Comparison of ENCODE assay signal across 11 cellular contexts in genomic region chr3:183570191-183570590, GRCh38. TPM values are rescaled to one million over a fixed set of nuclear protein-coding genes. Genes with fewer than 3 reads are reported as not detected.
DNase-seq lines count a peak whose midpoint lies in the region; TF ChIP-seq lines count a peak whose summit lies in the region.
"Not testable (repeated sequence)": the region's sequence is repeated elsewhere in the genome, so short reads cannot be mapped to it uniquely, and the experiment has no call there.
"Had no signal": no experiment of that assay in that cellular context is flagged by ENCODE, and none has a peak within 500 bp of the region (broad histone marks: within the 10 kb centered on the region; RNA-seq: fewer than 3 reads in every experiment).

No MANE protein-coding gene starts in this region.

- intact Hi-C loops in OCI-LY7 (cut with micrococcal nuclease; ENCODE audit: unreplicated experiment), result not testable (repeated sequence)

- not testable (repeated sequence) for DNase-seq in Karpas-422; OCI-LY7 (ENCODE audit: low spot score); mesendoderm

- not testable (repeated sequence) for H3K56ac ChIP-seq in mesendoderm (ENCODE audit: low read length)

- no CpG with 5 or more reads among the region's 3 CpGs for WGBS in mesendoderm (ENCODE audit: extremely low coverage, insufficient coverage, low lambda C conversion rate)

- H3K4me2 ChIP-seq in DOHH2 (ENCODE audit: low read length) (peak overlapping the region; percentile 64), Karpas-422 (ENCODE audit: low read depth, low read length, poor library complexity, severe bottlenecking) (peak overlapping the region; percentile 7), OCI-LY7 (ENCODE audit: low read length) (peak overlapping the region; percentile 67)
- not testable (repeated sequence) for H3K4me2 ChIP-seq in mesendoderm (ENCODE audit: low read length)

- not testable (repeated sequence) for H2BK5ac ChIP-seq in mesendoderm (ENCODE audit: low read length)

- not testable (repeated sequence) for H3K9ac ChIP-seq in Karpas-422 (ENCODE audit: low read length); mesendoderm (ENCODE audit: low read length)

- H3K27me3 ChIP-seq in DOHH2 (ENCODE audit: control insufficient read depth, low read length); Karpas-422 (ENCODE audit: low read length); mesendoderm (ENCODE audit: insufficient read depth, low read length, poor library complexity): not testable (repeated sequence)

- H3K4me3 ChIP-seq in DOHH2 (ENCODE audit: low read length) (peak overlapping the region; percentile 36), OCI-LY7 (ENCODE audit: low read depth, low read length, poor library complexity, severe bottlenecking) (peak overlapping the region; percentile 34)
- H3K4me3 ChIP-seq in Karpas-422 (ENCODE audit: low read length); mesendoderm (ENCODE audit: low read length): not testable (repeated sequence)

- not testable (repeated sequence) for H2BK120ac ChIP-seq in mesendoderm (ENCODE audit: low read depth, low read length)

- not testable (repeated sequence) for H3K79me1 ChIP-seq in mesendoderm (ENCODE audit: low read length)

- H3K4ac ChIP-seq in mesendoderm (ENCODE audit: low read depth, low read length), result peak overlapping the region; percentile 10

- BruUV-seq in OCI-LY7 (replicated peaks; lab: Mats Ljungman, UMichigan), result not testable (repeated sequence)

- H4K5ac ChIP-seq in mesendoderm (ENCODE audit: low read length), result not testable (repeated sequence)

- not testable (repeated sequence) for H3K9me3 ChIP-seq in DOHH2 (ENCODE audit: control insufficient read depth, insufficient read depth, low read length); Karpas-422 (ENCODE audit: low read length); OCI-LY7 (ENCODE audit: low read length)

- not testable (repeated sequence) for H3K36me3 ChIP-seq in DOHH2 (ENCODE audit: control insufficient read depth, low read length); Karpas-422 (ENCODE audit: insufficient read depth, low read length); OCI-LY7 (ENCODE audit: insufficient read depth, low read length); mesendoderm (ENCODE audit: control insufficient read depth, insufficient read depth, low read length)

- not testable (repeated sequence) for H3K18ac ChIP-seq in mesendoderm (ENCODE audit: low read length)

- H3F3A ChIP-seq in DOHH2 (ENCODE audit: control insufficient read depth, insufficient read depth), result peaks cover 27% of the 10 kb centered on the region

- H3K79me2 ChIP-seq in DOHH2 (ENCODE audit: control insufficient read depth, low read length); Karpas-422 (ENCODE audit: low read length); OCI-LY7 (ENCODE audit: insufficient read depth, low read depth, low read length); mesendoderm (ENCODE audit: control insufficient read depth, insufficient read depth, low read length): not testable (repeated sequence)

- not testable (repeated sequence) for H3K23ac ChIP-seq in mesendoderm (ENCODE audit: low read length)

- H4K20me1 ChIP-seq in DOHH2 (ENCODE audit: control insufficient read depth, insufficient read depth, low read depth, low read length); Karpas-422 (ENCODE audit: insufficient read depth, low read depth, low read length); OCI-LY7 (ENCODE audit: insufficient read depth, low read length): not testable (repeated sequence)

- not testable (repeated sequence) for H2AK5ac ChIP-seq in mesendoderm (ENCODE audit: low read length)

- H2BK15ac ChIP-seq in mesendoderm (replicated peaks; ENCODE audit: low read depth), result not testable (repeated sequence)

- CTCF ChIA-PET in OCI-LY7 (lab: Charles Lee; ENCODE audit: unreplicated experiment), result not testable (repeated sequence)

- H3K27ac ChIP-seq in DOHH2 (ENCODE audit: low read depth, low read length) (peak overlapping the region; percentile 56), OCI-LY7 (ENCODE audit: low read depth, low read length, poor library complexity, severe bottlenecking) (peak overlapping the region; percentile 91)
- not testable (repeated sequence) for H3K27ac ChIP-seq in Karpas-422 (ENCODE audit: low read length); mesendoderm (ENCODE audit: low read depth, low read length)

- peaks cover 85% of the 10 kb centered on the region for H3K4me1 ChIP-seq in DOHH2 (ENCODE audit: control insufficient read depth, low read length)
- H3K4me1 ChIP-seq in Karpas-422 (ENCODE audit: low read length), result peaks cover 34% of the 10 kb centered on the region
- H3K4me1 ChIP-seq in OCI-LY7 (ENCODE audit: insufficient read depth, low read length, poor library complexity, severe bottlenecking), result peaks cover 96% of the 10 kb centered on the region
- H3K4me1 ChIP-seq in mesendoderm (ENCODE audit: control insufficient read depth, low read depth, low read length), result not testable (repeated sequence)

- 0 out of 2 replicates have a peak overlapping the region, but pooled peaks have one; percentile 3 for H2AFZ ChIP-seq in Karpas-422 (ENCODE audit: low read length)
- peak overlapping the region; percentile 58; the same call in 1 of the 2 replicates for H2AFZ ChIP-seq in OCI-LY7 (ENCODE audit: low read length)

- TF ChIP-seq CTCF in DOHH2 (IDR thresholded peaks at IDR 0.05; ENCODE audit: low read depth, low read length, poor library complexity, severe bottlenecking); OCI-LY7 (conservative IDR thresholded peaks at IDR 0.05; ENCODE audit: low read length): not testable (repeated sequence)

- POLR2A ChIA-PET in OCI-LY7 (lab: Charles Lee), result interaction anchor here (0.9 to 2.3 kb wide), 5 partner anchors 9 to 21 kb away, joined by 4 to 14 read pairs (median 5); no protein-coding TSS in a partner anchor

- not testable (repeated sequence) for H3K9me2 ChIP-seq in DOHH2 (replicated peaks; ENCODE audit: control insufficient read depth, low read length); Karpas-422 (replicated peaks; ENCODE audit: insufficient read depth, low read length); OCI-LY7 (ENCODE audit: insufficient read depth, low read length)

- not testable (repeated sequence) for H4K8ac ChIP-seq in mesendoderm (ENCODE audit: low read depth, low read length)

RNA-seq across cellular contexts. Expression of gene KLHL6, which starts 14.7 kb away (rescaled TPM):
- 41.1 and 50.9 TPM in 2 replicates for total RNA-seq in Karpas-422 (2014; rRNA removed; shearing (Covaris generic); ENCODE audit: low replicate concordance)
- total RNA-seq in OCI-LY7 (2014; rRNA removed; shearing (Covaris generic)), result 143 TPM in 2 replicates
- total RNA-seq in OCI-LY7 (2022), result 169 and 191 TPM in 2 replicates
- 0.08 TPM for polyA plus RNA-seq in mesendoderm (2013, experiment 1 of 2)
- polyA plus RNA-seq in mesendoderm (2013, experiment 2 of 2), result 0.06 TPM
- total RNA-seq: A673, Caco-2, Calu3, Daoy, G401 had no signal
- polyA plus RNA-seq: AG04450, BJ had no signal
